Comparison of ENCODE assay signal across 8 cellular contexts in genomic region chr17:8745586-8746500, GRCh38. TPM values are rescaled to one million over a fixed set of nuclear protein-coding genes. Genes with fewer than 3 reads are reported as not detected.
DNase-seq lines count a peak whose midpoint lies in the region; ATAC-seq, FAIRE-seq and TF ChIP-seq lines count a peak whose summit lies in the region.

No MANE protein-coding gene starts in this region.

- CTCF ChIA-PET in activated naive CD4-positive, alpha-beta T cell treated with anti-CD3 and anti-CD28 coated beads, Interleukin-2, amount 10 ng/mL, durations not matched to agents 7 days and 5 days (lab: Charles Lee), result interaction anchor here (0.7 to 2.0 kb wide), 13 partner anchors 14 to 672 kb away, joined by 3 to 16 read pairs (median 4); no protein-coding TSS in a partner anchor

- H3K27me3 Mint-ChIP-seq in activated naive CD4-positive, alpha-beta T cell treated with anti-CD3 and anti-CD28 coated beads, Interleukin-2, amount 10 ng/mL, durations not matched to agents 7 days and 5 days, result peaks cover 11% of the 10 kb centered on the region

- H3K27ac ChIP-seq in SJSA1, result peak overlapping the region; percentile 42
- no peak overlapping the region for H3K27ac ChIP-seq in parathyroid adenoma
- peak overlapping the region; percentile 76 to 87 for H3K27ac ChIP-seq in tibial artery

- no peaks in the 10 kb centered on the region; the same call in 1 of the 2 replicates for H3K27me3 ChIP-seq in SJSA1 (replicated peaks)
- H3K27me3 ChIP-seq in parathyroid adenoma (ENCODE audit: control insufficient read depth, insufficient read depth, low read length), result no peaks in the 10 kb centered on the region
- no peaks in the 10 kb centered on the region for H3K27me3 ChIP-seq in tibial artery

- ATAC-seq in HG03175 (IDR thresholded peaks at IDR 0.05; ENCODE audit: unreplicated experiment), result peak; percentile 59
- ATAC-seq in GM18858 (IDR thresholded peaks at IDR 0.05; ENCODE audit: unreplicated experiment), result no peak

- H3K4me3 Mint-ChIP-seq in activated naive CD4-positive, alpha-beta T cell treated with anti-CD3 and anti-CD28 coated beads, Interleukin-2, amount 10 ng/mL, durations not matched to agents 7 days and 5 days, result peak overlapping the region; percentile 83

- H3K4me1 ChIP-seq in SJSA1 (replicated peaks) (peaks cover 9% of the 10 kb centered on the region), parathyroid adenoma (no peaks in the 10 kb centered on the region), tibial artery (peaks cover 0 to 33% (median 10%) of the 10 kb centered on the region in 4 donors)

- H3K4me3 ChIP-seq in SJSA1 (peak overlapping the region; percentile 43), parathyroid adenoma (ENCODE audit: low read depth, low read length) (peak overlapping the region; percentile 28), tibial artery (peak overlapping the region; percentile 60 to 78)

- DNase-seq in GM12891 (ENCODE audit: insufficient read length, low spot score) (peak; percentile 93), SJSA1 (ENCODE audit: low read depth in 1 of 2, low spot score in 2 of 2) (peak; percentile 69 to 82), head of caudate nucleus (peak; percentile 8 to 89 (median 74)), tibial artery (peak; percentile 63 to 86)
- DNase-seq in activated naive CD4-positive, alpha-beta T cell treated with anti-CD3 and anti-CD28 coated beads, Interleukin-2, amount 10 ng/mL, durations not matched to agents 7 days and 5 days, result peak; percentile 81

- intact Hi-C loops in head of caudate nucleus (cut with DNase I), result loop anchor here (2.0 kb wide), 1 partner anchor 335 kb away; no protein-coding TSS in a partner anchor
- intact Hi-C loops in tibial artery (cut with DNase I; ENCODE audit: low total_unique reads), result loop anchor here (5.0 to 10.0 kb wide), 2 partner anchors 174 to 331 kb away; no protein-coding TSS in a partner anchor

- H3K9me3 Mint-ChIP-seq in activated naive CD4-positive, alpha-beta T cell treated with anti-CD3 and anti-CD28 coated beads, Interleukin-2, amount 10 ng/mL, durations not matched to agents 7 days and 5 days, result peaks cover 3% of the 10 kb centered on the region

- H3K9ac ChIP-seq in parathyroid adenoma, result no peak overlapping the region

- H3K79me2 ChIP-seq in parathyroid adenoma, result no peaks in the 10 kb centered on the region

- no peaks in the 10 kb centered on the region for H3K36me3 Mint-ChIP-seq in activated naive CD4-positive, alpha-beta T cell treated with anti-CD3 and anti-CD28 coated beads, Interleukin-2, amount 10 ng/mL, durations not matched to agents 7 days and 5 days

- H3K4me1 Mint-ChIP-seq in activated naive CD4-positive, alpha-beta T cell treated with anti-CD3 and anti-CD28 coated beads, Interleukin-2, amount 10 ng/mL, durations not matched to agents 7 days and 5 days, result peaks cover 26% of the 10 kb centered on the region

- peak overlapping the region; percentile 88 for H3K4me2 ChIP-seq in parathyroid adenoma (ENCODE audit: low read length)

- no peak for TF ChIP-seq POLR2A in GM12891 (IDR thresholded peaks at IDR 0.05; ENCODE audit: low read depth, low read length)

- H3K36me3 ChIP-seq in SJSA1, result no peaks in the 10 kb centered on the region
- no peaks in the 10 kb centered on the region for H3K36me3 ChIP-seq in parathyroid adenoma (ENCODE audit: control insufficient read depth, insufficient read depth, low read length)
- no peaks in the 10 kb centered on the region for H3K36me3 ChIP-seq in tibial artery

- H3K27ac Mint-ChIP-seq in activated naive CD4-positive, alpha-beta T cell treated with anti-CD3 and anti-CD28 coated beads, Interleukin-2, amount 10 ng/mL, durations not matched to agents 7 days and 5 days, result peak overlapping the region; percentile 92

- peak; percentile 89 for TF ChIP-seq CTCF in parathyroid adenoma (IDR thresholded peaks at IDR 0.05)
- TF ChIP-seq CTCF in tibial artery (IDR thresholded peaks at IDR 0.05), result peak; percentile 76 to 97

- FAIRE-seq in GM12891 (lab: Jason Lieb, UNC), result peak; percentile 89

- H3K9me3 ChIP-seq in SJSA1 (replicated peaks), result no peaks in the 10 kb centered on the region; the same call in 1 of the 2 replicates
- H3K9me3 ChIP-seq in parathyroid adenoma (ENCODE audit: control insufficient read depth, low read length), result no peaks in the 10 kb centered on the region
- H3K9me3 ChIP-seq in tibial artery, result no peaks in the 10 kb centered on the region

- peak overlapping the region; percentile 84 for H2AFZ ChIP-seq in parathyroid adenoma

TF ChIP-seq in GM12891, 5 proteins besides CTCF, POLR2A, EP300 and RAD21:
- TF ChIP-seq SPI1 (IDR thresholded peaks at IDR 0.05; ENCODE audit: low read depth, low read length), result no peak
- TF ChIP-seq POLR2AphosphoS5 (IDR thresholded peaks at IDR 0.05; ENCODE audit: low read depth, low read length), result no peak
- no peak for TF ChIP-seq POU2F2 (IDR thresholded peaks at IDR 0.05; ENCODE audit: low read depth, low read length)
- no peak for TF ChIP-seq TAF1 (IDR thresholded peaks at IDR 0.05; ENCODE audit: low read depth, low read length)
- TF ChIP-seq PAX5 (IDR thresholded peaks at IDR 0.05; ENCODE audit: insufficient read depth, low read length, severe bottlenecking), result no peak

RNA-seq across cellular contexts. Expression of gene CCDC42, which starts 1.2 kb away (rescaled TPM):
- not detected for polyA plus RNA-seq in GM12891 (2012; ENCODE audit: low read depth, missing spikeins)
- total RNA-seq in SJSA1 (2014; rRNA removed; shearing (Covaris generic)), result not detected in 2 replicates

RNA-seq across cellular contexts. Expression of gene SPDYE4, which starts 12.5 kb away (rescaled TPM):
- polyA plus RNA-seq in GM12891 (2012; ENCODE audit: low read depth, missing spikeins), result not detected
- 0.25 TPM in 1 of 2 replicates, not detected in the other for total RNA-seq in SJSA1 (2014; rRNA removed; shearing (Covaris generic))

RNA-seq across cellular contexts. Expression of gene MFSD6L, which starts 53.3 kb away (rescaled TPM):
- polyA plus RNA-seq in GM12891 (2012; ENCODE audit: low read depth, missing spikeins), result 1.4 TPM
- not detected in 2 replicates for total RNA-seq in SJSA1 (2014; rRNA removed; shearing (Covaris generic))
